Comparison of ENCODE assay signal across 8 cellular contexts in the genomic region with DNA sequence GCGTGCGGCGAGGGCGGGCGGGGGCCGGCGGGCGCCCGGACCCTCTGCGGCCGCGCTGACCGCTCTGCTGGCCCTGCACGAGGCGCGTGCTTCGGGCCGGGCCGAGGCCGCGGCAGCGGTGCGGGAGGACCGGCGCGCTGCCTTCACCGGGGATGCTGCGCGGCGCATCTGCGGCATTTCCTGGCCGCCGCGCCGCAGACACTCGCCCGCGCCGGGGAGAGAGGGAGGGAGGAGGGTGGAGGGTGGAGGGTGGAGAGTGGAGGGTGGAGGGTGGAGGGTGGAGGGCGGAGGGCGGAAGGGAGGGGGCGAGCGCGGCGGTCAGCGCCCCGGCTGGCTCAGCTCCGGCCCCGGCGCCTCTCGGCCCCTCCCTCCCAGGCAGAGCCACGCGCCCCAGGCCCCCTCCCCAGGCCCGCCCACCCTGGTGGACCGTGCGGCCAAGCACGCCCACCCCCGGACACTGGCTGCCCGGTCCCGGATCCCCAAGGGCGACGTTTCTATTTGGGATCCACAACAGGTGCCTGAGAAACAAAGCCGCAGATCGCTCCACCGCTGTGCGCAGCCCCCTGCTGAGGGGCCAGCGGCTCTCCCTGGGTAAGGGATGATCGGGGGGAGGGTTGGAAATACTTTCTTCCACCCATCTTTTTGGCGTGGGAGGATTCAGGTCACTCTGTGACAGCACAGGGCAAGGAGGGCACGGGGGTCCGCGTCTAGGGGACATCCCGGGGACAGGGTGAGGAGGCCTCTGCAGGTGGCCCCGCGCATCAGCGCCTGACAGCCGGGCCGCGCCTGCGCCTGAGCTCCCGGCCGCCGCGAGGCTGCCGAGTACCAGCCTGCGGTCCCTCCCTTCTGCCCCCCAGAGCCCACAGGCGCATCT.
DNase-seq lines count a peak whose midpoint lies in the region; ATAC-seq and TF ChIP-seq lines count a peak whose summit lies in the region.

No MANE protein-coding gene starts in this region.

- H3K9me3 ChIP-seq in HUES48 (ENCODE audit: control insufficient read depth, insufficient read depth, low read length) (no peaks in the 10 kb centered on the region), PC-9 (ENCODE audit: insufficient read depth, low read depth) (no peaks in the 10 kb centered on the region), neuron (ENCODE audit: low read length) (no peaks in the 10 kb centered on the region), tibial nerve (no peaks in the 10 kb centered on the region)

- TF ChIP-seq CTCF in PC-9 (conservative IDR thresholded peaks at IDR 0.05) (peak; percentile 68; the same call in 1 of the 2 replicates), tibial nerve (IDR thresholded peaks at IDR 0.05) (peak in 4 of 5 experiments; percentile 63 to 79 (median 74))

- peak overlapping the region; percentile 89 for H2AFZ ChIP-seq in PC-9
- peak overlapping the region; percentile 2 for H2AFZ ChIP-seq in neuron (ENCODE audit: low read depth, low read length)

- peak; percentile 76 for ATAC-seq in GM21423 (IDR thresholded peaks at IDR 0.05; ENCODE audit: unreplicated experiment)

- TF ChIP-seq POLR2A in tibial nerve (IDR thresholded peaks at IDR 0.05) = peak in 1 of 2 donors; percentile 72

- POLR2A ChIA-PET in PC-9 (lab: Charles Lee; ENCODE audit: unreplicated experiment) = interaction anchor here (0.6 to 0.7 kb wide), 4 partner anchors 45 to 221 kb away, joined by 3 to 14 read pairs (median 4); no protein-coding TSS in a partner anchor

- H3F3A ChIP-seq in PC-9 (ENCODE audit: insufficient read depth, low read depth) = peaks cover 17% of the 10 kb centered on the region; the same call in 1 of the 2 replicates

- TSS peak; percentile 12 for BruUV-seq in PC-9 (replicated peaks; lab: Mats Ljungman, UMichigan)

- peak in 1 of 2 donors; percentile 84 for TF ChIP-seq EP300 in tibial nerve (IDR thresholded peaks at IDR 0.05)

- peak; percentile 79 for DNase-seq in DMS53 treated with DMSO at 0.1 percent for 48 hours (lab: John Stamatoyannopoulos, UW; ENCODE audit: unreplicated experiment)
- DNase-seq in PC-9 = peak; percentile 76 to 84
- DNase-seq in activated effector memory CD4-positive, alpha-beta T cell treated with anti-CD3 and anti-CD28 coated beads, Interleukin-2, amount 50 U/mL, for 16 hours = peak; percentile 80
- DNase-seq in foreskin melanocyte = peak; percentile 69
- DNase-seq in tibial nerve (ENCODE audit: low spot score in 2 of 2) = peak; percentile 50 to 59

- peak overlapping the region; percentile 86 for H3K4me2 ChIP-seq in PC-9

- H3K9ac ChIP-seq in HUES48 (ENCODE audit: low read depth, low read length) = peak overlapping the region; percentile 66; the same call in 1 of the 2 replicates

- H3K4me1 ChIP-seq in HUES48 (ENCODE audit: control insufficient read depth, insufficient read depth, low read length) = peaks cover 53% of the 10 kb centered on the region
- H3K4me1 ChIP-seq in PC-9 (replicated peaks; ENCODE audit: insufficient read depth) = peaks cover 42% of the 10 kb centered on the region
- peaks cover 31% of the 10 kb centered on the region for H3K4me1 ChIP-seq in neuron (ENCODE audit: insufficient read depth, low read length)
- H3K4me1 ChIP-seq in tibial nerve = peaks cover 0 to 52% (median 4%) of the 10 kb centered on the region in 4 donors

- H3K27me3 ChIP-seq in HUES48 (ENCODE audit: control insufficient read depth, insufficient read depth, low read length) (no peaks in the 10 kb centered on the region), PC-9 (ENCODE audit: insufficient read depth, low read depth) (no peaks in the 10 kb centered on the region), neuron (ENCODE audit: insufficient read depth, low read length) (no peaks in the 10 kb centered on the region), tibial nerve (no peaks in the 10 kb centered on the region)

- intact Hi-C loops in PC-9 (cut with micrococcal nuclease; ENCODE audit: unreplicated experiment) = loop anchor here (1.0 to 5.0 kb wide), 4 partner anchors 86 to 191 kb away; a partner anchor contains a TSS

- H3K9me2 ChIP-seq in PC-9 (ENCODE audit: insufficient read depth) = no peaks in the 10 kb centered on the region

- H3K4me3 ChIP-seq in HUES48 (ENCODE audit: low read depth, low read length) (peak overlapping the region; percentile 79), PC-9 (peak overlapping the region; percentile 80), neuron (ENCODE audit: low read length) (peak overlapping the region; percentile 79), tibial nerve (peak overlapping the region; percentile 58 to 89 (median 74))

- no peaks in the 10 kb centered on the region for H3K36me3 ChIP-seq in HUES48 (ENCODE audit: control insufficient read depth, insufficient read depth, low read length)
- 0 out of 2 replicates have a peak, but pooled peaks cover 3% of the 10 kb centered on the region for H3K36me3 ChIP-seq in PC-9 (ENCODE audit: low read depth)
- no peaks in the 10 kb centered on the region for H3K36me3 ChIP-seq in neuron (ENCODE audit: insufficient read depth, low read length)
- H3K36me3 ChIP-seq in tibial nerve = no peaks in the 10 kb centered on the region

- H3K79me2 ChIP-seq in PC-9 (ENCODE audit: low read depth) = peaks cover 77% of the 10 kb centered on the region

- peaks cover 5% of the 10 kb centered on the region; the same call in 1 of the 2 replicates for H4K20me1 ChIP-seq in PC-9 (ENCODE audit: insufficient read depth)

- 0 to 2% methylated on average over 48 to 61 of the region's 87 CpGs for WGBS in tibial nerve, 2 donors

- peak overlapping the region; percentile 81 for H3K27ac ChIP-seq in HUES48 (ENCODE audit: low read depth, low read length)
- H3K27ac ChIP-seq in PC-9 = peak overlapping the region; percentile 55
- peak overlapping the region; percentile 84 to 98 (median 90) for H3K27ac ChIP-seq in tibial nerve

- CTCF ChIA-PET in PC-9 (lab: Charles Lee) = interaction anchor here (1.0 to 1.5 kb wide), 2 partner anchors 130 to 201 kb away, joined by 3 to 4 read pairs; a partner anchor contains a TSS

Comparison
In these comparisons a context has a peak if more than half of its experiments do, and no peak if none do; other contexts are left out.
1. Peak in every context shown above with its lines: DNase-seq, ATAC-seq, H3K4me3 ChIP-seq and H3K27ac ChIP-seq.